In genomic region chr12:124904306-124905098, GRCh38 we compare ENCODE assay signal across 1 cellular context.
A peak's percentile ranks its signal among the peaks of the same experiment; 100 is the strongest.
TF ChIP-seq lines count a peak whose summit lies in the region.

No MANE protein-coding gene starts in this region.

TF ChIP-seq in SK-N-SH, 30 proteins besides CTCF, POLR2A, EP300 and RAD21:
- TF ChIP-seq SIN3A (IDR thresholded peaks at IDR 0.05; ENCODE audit: borderline replicate concordance, low read depth, low read length) (0 out of 2 replicates have a peak, but pooled peaks have one; percentile 40), TCF12 (IDR thresholded peaks at IDR 0.05) (no peak), GABPA (IDR thresholded peaks at IDR 0.05; ENCODE audit: low read depth) (no peak), REST (IDR thresholded peaks at IDR 0.05; ENCODE audit: low read depth, low read length) (no peak), USF1 (IDR thresholded peaks at IDR 0.05; ENCODE audit: borderline replicate concordance, low read depth) (peak; percentile 53; the same call in 1 of the 2 replicates), EZH2phosphoT487 (IDR thresholded peaks at IDR 0.05; ENCODE audit: borderline replicate concordance, low read depth) (no peak), SMC3 (IDR thresholded peaks at IDR 0.05; ENCODE audit: low read depth, low read length) (no peak), TEAD4 (IDR thresholded peaks at IDR 0.05; ENCODE audit: borderline replicate concordance, insufficient read depth) (no peak), TAF1 (IDR thresholded peaks at IDR 0.05; ENCODE audit: borderline replicate concordance, low read depth, low read length) (no peak), RFX5 (IDR thresholded peaks at IDR 0.05; ENCODE audit: low read length) (no peak), GATA2 (CRISPR knock-in tag; IDR thresholded peaks at IDR 0.05) (no peak), USF2 (IDR thresholded peaks at IDR 0.05; ENCODE audit: borderline replicate concordance, low read depth, low read length) (no peak), ELF1 (IDR thresholded peaks at IDR 0.05) (no peak), FOXJ3 (CRISPR knock-in tag; IDR thresholded peaks at IDR 0.05) (no peak), RXRA (IDR thresholded peaks at IDR 0.05; ENCODE audit: borderline replicate concordance, low read depth) (no peak), MEF2A (IDR thresholded peaks at IDR 0.05; ENCODE audit: borderline replicate concordance, low read depth) (no peak), POLR2AphosphoS5 (IDR thresholded peaks at IDR 0.05; ENCODE audit: low read depth, low read length) (no peak), MXI1 (IDR thresholded peaks at IDR 0.05; ENCODE audit: low read depth, low read length) (peak; percentile 64; the same call in 1 of the 2 replicates), YY1 (IDR thresholded peaks at IDR 0.05; ENCODE audit: low read depth) (no peak), PBX3 (IDR thresholded peaks at IDR 0.05) (no peak), MAX (IDR thresholded peaks at IDR 0.05; ENCODE audit: low read depth) (peak; percentile 99), CHD2 (IDR thresholded peaks at IDR 0.05; ENCODE audit: low read length, partially characterized antibody) (no peak), IRF3 (IDR thresholded peaks at IDR 0.05; ENCODE audit: low read depth, low read length) (no peak), FOXM1 (IDR thresholded peaks at IDR 0.05; ENCODE audit: low read depth) (no peak), JUND (IDR thresholded peaks at IDR 0.05) (no peak), FOSL2 (IDR thresholded peaks at IDR 0.05; ENCODE audit: borderline replicate concordance, low read depth) (peak; percentile 77)
